ENCODE assay signal across 9 cellular contexts in genomic region chr10:50219200-50219599, GRCh38.
"Had no signal": no experiment of that assay in that cellular context is flagged by ENCODE, and none has a peak within 500 bp of the region (broad histone marks: within the 10 kb centered on the region; RNA-seq: fewer than 3 reads in every experiment).

No MANE protein-coding gene starts in this region.

- H3K4me1 ChIP-seq: HAP-1 had no signal

- ATAC-seq: HCT116 had no signal

- H3K9me3 ChIP-seq: HAP-1 had no signal

- H3K9ac ChIP-seq: GM23248, KMS-11 had no signal

- H3K4me2 ChIP-seq: KMS-11 had no signal

- H3K9me3 Mint-ChIP-seq: HFFc6 had no signal

- H3K27ac ChIP-seq: GM23248, HL-60, KMS-11 had no signal

- H3K36me3 ChIP-seq: HAP-1 had no signal

- H3K27ac Mint-ChIP-seq: HFFc6 had no signal

- DNase-seq: GM23248, H7, HFFc6, IMR-90, KBM-7 had no signal

- H3K4me3 Mint-ChIP-seq: HFFc6 had no signal

- H3K4me3 ChIP-seq: GM23248, HAP-1 had no signal

- H2AFZ ChIP-seq: GM23248 had no signal
